In the genomic region with DNA sequence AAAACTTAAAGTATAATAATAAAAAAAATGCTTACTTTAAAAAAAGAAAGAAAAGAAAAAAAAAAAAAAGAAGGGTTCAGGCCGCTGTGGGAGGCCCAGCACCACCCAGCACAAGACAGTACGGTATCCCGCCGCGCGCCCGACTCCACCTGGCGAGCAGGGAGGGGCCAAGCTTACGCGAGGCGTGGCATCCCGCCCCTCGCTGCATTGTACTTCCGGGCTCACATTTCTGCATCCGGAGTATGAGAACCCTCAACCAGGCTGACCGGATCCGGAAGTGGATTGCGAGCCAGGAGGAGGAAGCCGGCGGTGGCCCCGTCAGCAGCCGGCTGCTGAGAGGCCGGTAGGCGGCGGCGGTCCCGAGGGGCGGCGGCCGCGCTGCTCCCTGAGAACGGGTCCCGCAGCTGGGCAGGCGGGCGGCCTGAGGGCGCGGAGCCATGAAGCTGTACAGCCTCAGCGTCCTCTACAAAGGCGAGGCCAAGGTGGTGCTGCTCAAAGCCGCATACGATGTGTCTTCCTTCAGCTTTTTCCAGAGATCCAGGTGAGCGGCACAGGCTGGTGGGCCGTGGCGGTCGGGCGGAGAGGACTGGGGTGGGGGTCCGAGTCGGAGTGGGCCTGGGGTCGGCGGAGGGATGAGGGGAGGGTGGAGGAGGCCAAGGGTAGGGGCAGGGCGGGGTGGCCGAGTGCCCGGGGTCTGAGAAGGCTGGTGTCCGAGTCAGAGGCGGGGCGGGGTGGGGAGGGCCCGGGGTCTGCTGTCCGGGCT, we compare ENCODE assay signal across 1 cellular context.
TF ChIP-seq lines count a peak whose summit lies in the region.

A gene (plus strand): TSS at position 280 of the 763 bp plus-strand sequence. CDS start 158 bp downstream, at position 438.

TF ChIP-seq in WTC11, 78 proteins besides CTCF, POLR2A, EP300 and RAD21 (continued from another document):
- TF ChIP-seq, protein P1, sequence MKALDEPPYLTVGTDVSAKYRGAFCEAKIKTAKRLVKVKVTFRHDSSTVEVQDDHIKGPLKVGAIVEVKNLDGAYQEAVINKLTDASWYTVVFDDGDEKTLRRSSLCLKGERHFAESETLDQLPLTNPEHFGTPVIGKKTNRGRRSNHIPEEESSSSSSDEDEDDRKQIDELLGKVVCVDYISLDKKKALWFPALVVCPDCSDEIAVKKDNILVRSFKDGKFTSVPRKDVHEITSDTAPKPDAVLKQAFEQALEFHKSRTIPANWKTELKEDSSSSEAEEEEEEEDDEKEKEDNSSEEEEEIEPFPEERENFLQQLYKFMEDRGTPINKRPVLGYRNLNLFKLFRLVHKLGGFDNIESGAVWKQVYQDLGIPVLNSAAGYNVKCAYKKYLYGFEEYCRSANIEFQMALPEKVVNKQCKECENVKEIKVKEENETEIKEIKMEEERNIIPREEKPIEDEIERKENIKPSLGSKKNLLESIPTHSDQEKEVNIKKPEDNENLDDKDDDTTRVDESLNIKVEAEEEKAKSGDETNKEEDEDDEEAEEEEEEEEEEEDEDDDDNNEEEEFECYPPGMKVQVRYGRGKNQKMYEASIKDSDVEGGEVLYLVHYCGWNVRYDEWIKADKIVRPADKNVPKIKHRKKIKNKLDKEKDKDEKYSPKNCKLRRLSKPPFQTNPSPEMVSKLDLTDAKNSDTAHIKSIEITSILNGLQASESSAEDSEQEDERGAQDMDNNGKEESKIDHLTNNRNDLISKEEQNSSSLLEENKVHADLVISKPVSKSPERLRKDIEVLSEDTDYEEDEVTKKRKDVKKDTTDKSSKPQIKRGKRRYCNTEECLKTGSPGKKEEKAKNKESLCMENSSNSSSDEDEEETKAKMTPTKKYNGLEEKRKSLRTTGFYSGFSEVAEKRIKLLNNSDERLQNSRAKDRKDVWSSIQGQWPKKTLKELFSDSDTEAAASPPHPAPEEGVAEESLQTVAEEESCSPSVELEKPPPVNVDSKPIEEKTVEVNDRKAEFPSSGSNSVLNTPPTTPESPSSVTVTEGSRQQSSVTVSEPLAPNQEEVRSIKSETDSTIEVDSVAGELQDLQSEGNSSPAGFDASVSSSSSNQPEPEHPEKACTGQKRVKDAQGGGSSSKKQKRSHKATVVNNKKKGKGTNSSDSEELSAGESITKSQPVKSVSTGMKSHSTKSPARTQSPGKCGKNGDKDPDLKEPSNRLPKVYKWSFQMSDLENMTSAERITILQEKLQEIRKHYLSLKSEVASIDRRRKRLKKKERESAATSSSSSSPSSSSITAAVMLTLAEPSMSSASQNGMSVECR (CRISPR knock-in tag; IDR thresholded peaks at IDR 0.05; ENCODE audit: borderline replicate concordance), result peak; percentile 74; the same call in 1 of the 2 replicates
- TF ChIP-seq ZNF232 (CRISPR knock-in tag; IDR thresholded peaks at IDR 0.05) (peak; percentile 87; the same call in 1 of the 2 replicates), FOXP1 (CRISPR knock-in tag; IDR thresholded peaks at IDR 0.05; ENCODE audit: borderline replicate concordance) (peak; percentile 67; the same call in 1 of the 2 replicates), GABPB1 (CRISPR knock-in tag; IDR thresholded peaks at IDR 0.05) (peak; percentile 78), FOXK1 (CRISPR knock-in tag; IDR thresholded peaks at IDR 0.05) (peak; percentile 78), SMAD3 (CRISPR knock-in tag; IDR thresholded peaks at IDR 0.05; ENCODE audit: borderline replicate concordance) (peak; percentile 84), TEAD1 (CRISPR knock-in tag; IDR thresholded peaks at IDR 0.05) (0 out of 2 replicates have a peak, but pooled peaks have one; percentile 14), ETV6 (CRISPR knock-in tag; IDR thresholded peaks at IDR 0.05) (peak; percentile 89)
- TF ChIP-seq, protein P2, sequence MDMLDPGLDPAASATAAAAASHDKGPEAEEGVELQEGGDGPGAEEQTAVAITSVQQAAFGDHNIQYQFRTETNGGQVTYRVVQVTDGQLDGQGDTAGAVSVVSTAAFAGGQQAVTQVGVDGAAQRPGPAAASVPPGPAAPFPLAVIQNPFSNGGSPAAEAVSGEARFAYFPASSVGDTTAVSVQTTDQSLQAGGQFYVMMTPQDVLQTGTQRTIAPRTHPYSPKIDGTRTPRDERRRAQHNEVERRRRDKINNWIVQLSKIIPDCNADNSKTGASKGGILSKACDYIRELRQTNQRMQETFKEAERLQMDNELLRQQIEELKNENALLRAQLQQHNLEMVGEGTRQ (CRISPR knock-in tag; IDR thresholded peaks at IDR 0.05), result peak; percentile 32; the same call in 1 of the 2 replicates
- TF ChIP-seq, protein P3, sequence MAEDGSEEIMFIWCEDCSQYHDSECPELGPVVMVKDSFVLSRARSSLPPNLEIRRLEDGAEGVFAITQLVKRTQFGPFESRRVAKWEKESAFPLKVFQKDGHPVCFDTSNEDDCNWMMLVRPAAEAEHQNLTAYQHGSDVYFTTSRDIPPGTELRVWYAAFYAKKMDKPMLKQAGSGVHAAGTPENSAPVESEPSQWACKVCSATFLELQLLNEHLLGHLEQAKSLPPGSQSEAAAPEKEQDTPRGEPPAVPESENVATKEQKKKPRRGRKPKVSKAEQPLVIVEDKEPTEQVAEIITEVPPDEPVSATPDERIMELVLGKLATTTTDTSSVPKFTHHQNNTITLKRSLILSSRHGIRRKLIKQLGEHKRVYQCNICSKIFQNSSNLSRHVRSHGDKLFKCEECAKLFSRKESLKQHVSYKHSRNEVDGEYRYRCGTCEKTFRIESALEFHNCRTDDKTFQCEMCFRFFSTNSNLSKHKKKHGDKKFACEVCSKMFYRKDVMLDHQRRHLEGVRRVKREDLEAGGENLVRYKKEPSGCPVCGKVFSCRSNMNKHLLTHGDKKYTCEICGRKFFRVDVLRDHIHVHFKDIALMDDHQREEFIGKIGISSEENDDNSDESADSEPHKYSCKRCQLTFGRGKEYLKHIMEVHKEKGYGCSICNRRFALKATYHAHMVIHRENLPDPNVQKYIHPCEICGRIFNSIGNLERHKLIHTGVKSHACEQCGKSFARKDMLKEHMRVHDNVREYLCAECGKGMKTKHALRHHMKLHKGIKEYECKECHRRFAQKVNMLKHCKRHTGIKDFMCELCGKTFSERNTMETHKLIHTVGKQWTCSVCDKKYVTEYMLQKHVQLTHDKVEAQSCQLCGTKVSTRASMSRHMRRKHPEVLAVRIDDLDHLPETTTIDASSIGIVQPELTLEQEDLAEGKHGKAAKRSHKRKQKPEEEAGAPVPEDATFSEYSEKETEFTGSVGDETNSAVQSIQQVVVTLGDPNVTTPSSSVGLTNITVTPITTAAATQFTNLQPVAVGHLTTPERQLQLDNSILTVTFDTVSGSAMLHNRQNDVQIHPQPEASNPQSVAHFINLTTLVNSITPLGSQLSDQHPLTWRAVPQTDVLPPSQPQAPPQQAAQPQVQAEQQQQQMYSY (CRISPR knock-in tag; IDR thresholded peaks at IDR 0.05), result 0 out of 2 replicates have a peak, but pooled peaks have one; percentile 22
